In genomic region chr2:192957425-192957824, GRCh38 we compare ENCODE assay signal across 23 cellular contexts.
A peak's percentile ranks its signal among the peaks of the same experiment; 100 is the strongest.
DNase-seq lines count a peak whose midpoint lies in the region; FAIRE-seq and TF ChIP-seq lines count a peak whose summit lies in the region.
"Had no signal": no experiment of that assay in that cellular context is flagged by ENCODE, and none has a peak within 500 bp of the region (broad histone marks: within the 10 kb centered on the region; RNA-seq: fewer than 3 reads in every experiment).

No MANE protein-coding gene starts in this region.

- POLR2A ChIA-PET in MCF 10A (lab: Yijun Ruan, JAX) = no interaction called here

- H3K79me2 ChIP-seq in astrocyte (ENCODE audit: insufficient read depth, low read length) (no peaks in the 10 kb centered on the region), Karpas-422 (ENCODE audit: low read length) (no peaks in the 10 kb centered on the region)

- H3K27ac Mint-ChIP-seq in MCF 10A (ENCODE audit: low read depth, unreplicated experiment) (peak overlapping the region; percentile 81), astrocyte (ENCODE audit: unreplicated experiment) (peak overlapping the region; percentile 53)
- H3K27ac Mint-ChIP-seq: B cell; CD4-positive, CD25-positive, alpha-beta regulatory T cell; CD8-positive, alpha-beta T cell had no signal

- H3K27me3 Mint-ChIP-seq in MCF 10A (ENCODE audit: insufficient read depth, unreplicated experiment) (no peaks in the 10 kb centered on the region), astrocyte (ENCODE audit: low read depth, unreplicated experiment) (no peaks in the 10 kb centered on the region)
- H3K27me3 Mint-ChIP-seq: B cell; CD4-positive, CD25-positive, alpha-beta regulatory T cell had no signal

- H3K9ac ChIP-seq in astrocyte (ENCODE audit: low read length) (no peak overlapping the region), Karpas-422 (ENCODE audit: low read length) (no peak overlapping the region)
- H3K9ac ChIP-seq: BLaER1, GM23248 had no signal

- no peak for TF ChIP-seq CTCF in MCF 10A (IDR thresholded peaks at IDR 0.05; ENCODE audit: unreplicated experiment)
- no peak for TF ChIP-seq CTCF in breast epithelium (IDR thresholded peaks at IDR 0.05)
- TF ChIP-seq CTCF in astrocyte (IDR thresholded peaks at IDR 0.05; ENCODE audit: insufficient read depth, low read depth, low read length) = no peak
- no peak for TF ChIP-seq CTCF in epithelial cell of esophagus (IDR thresholded peaks at IDR 0.05; ENCODE audit: insufficient read depth, low read depth, low read length, missing control alignments)

- no peak for TF ChIP-seq POLR2A in breast epithelium (IDR thresholded peaks at IDR 0.05)

- DNase-seq in MCF 10A (ENCODE audit: unreplicated experiment) (no peak), breast epithelium (ENCODE audit: low spot score in 2 of 2) (no peak), astrocyte (ENCODE audit: low read depth) (no peak), epithelial cell of esophagus (ENCODE audit: low read depth) (peak; percentile 94), Karpas-422 (no peak), NCI-H2171 treated with DMSO at 0.1 percent for 48 hours (lab: John Stamatoyannopoulos, UW) (no peak), NCI-H187 treated with DMSO at 0.1 percent for 48 hours (lab: John Stamatoyannopoulos, UW) (no peak), NCI-H345 (lab: John Stamatoyannopoulos, UW) (no peak)
- DNase-seq: Caco-2; CD4-positive, CD25-positive, alpha-beta regulatory T cell; CD8-positive, alpha-beta T cell; DMS153; DND-41; GM23248; H7; HCEC 1CT had no signal

- H3K36me3 ChIP-seq in breast epithelium (no peaks in the 10 kb centered on the region), astrocyte (ENCODE audit: insufficient read depth, low read length) (no peaks in the 10 kb centered on the region), Karpas-422 (ENCODE audit: insufficient read depth, low read length) (no peaks in the 10 kb centered on the region)
- H3K36me3 ChIP-seq: BLaER1 had no signal

- H3K4me2 ChIP-seq in astrocyte (ENCODE audit: low read length) (no peak overlapping the region), Karpas-422 (ENCODE audit: low read depth, low read length, poor library complexity, severe bottlenecking) (no peak overlapping the region)
- H3K4me2 ChIP-seq: BLaER1 had no signal

- BruUV-seq in MCF 10A (replicated peaks; lab: Mats Ljungman, UMichigan) = no TSS peak

- no peaks in the 10 kb centered on the region for H3K36me3 Mint-ChIP-seq in MCF 10A (ENCODE audit: insufficient read depth, unreplicated experiment)
- no peaks in the 10 kb centered on the region for H3K36me3 Mint-ChIP-seq in astrocyte (ENCODE audit: low read depth, unreplicated experiment)
- H3K36me3 Mint-ChIP-seq: CD4-positive, CD25-positive, alpha-beta regulatory T cell; CD8-positive, alpha-beta T cell had no signal

- no peaks in the 10 kb centered on the region for H4K20me1 ChIP-seq in astrocyte (ENCODE audit: insufficient read depth, low read length)
- no peaks in the 10 kb centered on the region for H4K20me1 ChIP-seq in Karpas-422 (ENCODE audit: insufficient read depth, low read depth, low read length)
- H4K20me1 ChIP-seq: BLaER1 had no signal

- H3K27ac ChIP-seq in breast epithelium = no peak overlapping the region
- H3K27ac ChIP-seq in astrocyte (ENCODE audit: low read depth, low read length) = no peak overlapping the region
- H3K27ac ChIP-seq in Karpas-422 (ENCODE audit: low read length) = no peak overlapping the region
- H3K27ac ChIP-seq: 22Rv1, BLaER1, C4-2B, GM23248 had no signal

- intact Hi-C loops in MCF 10A (cut with micrococcal nuclease) (no loop called here), breast epithelium (cut with DNase I; ENCODE audit: low total_unique reads) (no loop called here)

- no peak for FAIRE-seq in astrocyte (lab: Jason Lieb, UNC)
- FAIRE-seq: G401.6, GM12892, H1 had no signal

- no peak overlapping the region for H3K4me3 ChIP-seq in breast epithelium
- no peak overlapping the region for H3K4me3 ChIP-seq in astrocyte (ENCODE audit: insufficient read depth, low read depth, low read length)
- no peak overlapping the region for H3K4me3 ChIP-seq in epithelial cell of esophagus (ENCODE audit: low read length)
- H3K4me3 ChIP-seq in Karpas-422 (ENCODE audit: low read length) = no peak overlapping the region
- H3K4me3 ChIP-seq: BLaER1, GM23248 had no signal

- no peaks in the 10 kb centered on the region for H3K9me2 ChIP-seq in Karpas-422 (replicated peaks; ENCODE audit: insufficient read depth, low read length)

- CTCF ChIA-PET in MCF 10A (lab: Yijun Ruan, JAX) = no interaction called here

- H2AFZ ChIP-seq in astrocyte (ENCODE audit: low read depth, low read length) = no peak overlapping the region
- no peak overlapping the region for H2AFZ ChIP-seq in Karpas-422 (ENCODE audit: low read length)
- H2AFZ ChIP-seq: GM23248 had no signal

- H3K9me3 ChIP-seq in breast epithelium (no peaks in the 10 kb centered on the region), astrocyte (ENCODE audit: insufficient read depth, low read depth, low read length) (no peaks in the 10 kb centered on the region), Karpas-422 (ENCODE audit: low read length) (peaks cover 7% of the 10 kb centered on the region; the same call in 1 of the 2 replicates)
- H3K9me3 ChIP-seq: BLaER1 had no signal

- H3K4me1 ChIP-seq in breast epithelium (no peaks in the 10 kb centered on the region), astrocyte (ENCODE audit: insufficient read depth, low read length) (no peaks in the 10 kb centered on the region), Karpas-422 (ENCODE audit: low read length) (no peaks in the 10 kb centered on the region)
- H3K4me1 ChIP-seq: BLaER1 had no signal

- H3K4me3 Mint-ChIP-seq in MCF 10A (ENCODE audit: unreplicated experiment) (no peak overlapping the region), astrocyte (ENCODE audit: unreplicated experiment) (no peak overlapping the region)
- H3K4me3 Mint-ChIP-seq: B cell; CD4-positive, CD25-positive, alpha-beta regulatory T cell; CD8-positive, alpha-beta T cell had no signal

- H3K9me3 Mint-ChIP-seq in MCF 10A (ENCODE audit: unreplicated experiment) = no peaks in the 10 kb centered on the region
- H3K9me3 Mint-ChIP-seq in astrocyte (ENCODE audit: unreplicated experiment) = no peaks in the 10 kb centered on the region
- H3K9me3 Mint-ChIP-seq: CD8-positive, alpha-beta T cell had no signal

- H3K4me1 Mint-ChIP-seq in MCF 10A (ENCODE audit: insufficient read depth, unreplicated experiment) (peaks cover 6% of the 10 kb centered on the region), astrocyte (ENCODE audit: low read depth, unreplicated experiment) (peaks cover 10% of the 10 kb centered on the region)
- H3K4me1 Mint-ChIP-seq: B cell; CD4-positive, CD25-positive, alpha-beta regulatory T cell had no signal

- H3K27me3 ChIP-seq in breast epithelium = no peaks in the 10 kb centered on the region
- H3K27me3 ChIP-seq in astrocyte (ENCODE audit: insufficient read depth, low read length) = no peaks in the 10 kb centered on the region
- no peaks in the 10 kb centered on the region for H3K27me3 ChIP-seq in Karpas-422 (ENCODE audit: low read length)
- H3K27me3 ChIP-seq: BLaER1 had no signal
